1 cellular context compared by ENCODE assay signal in genomic region chr7:97130417-97131139, GRCh38.
TF ChIP-seq lines count a peak whose summit lies in the region.

No MANE protein-coding gene starts in this region.

TF ChIP-seq in K562, 482 proteins besides CTCF, POLR2A, EP300 and RAD21 (continued from another document):
- no peak for TF ChIP-seq THRA (IDR thresholded peaks at IDR 0.05)
- no peak for TF ChIP-seq MXI1 (IDR thresholded peaks at IDR 0.05; ENCODE audit: low read depth, low read length)
- TF ChIP-seq BHLHE40 (IDR thresholded peaks at IDR 0.05; ENCODE audit: low read length) = peak; percentile 82
- TF ChIP-seq ILF3 (IDR thresholded peaks at IDR 0.05; ENCODE audit: borderline replicate concordance) = no peak
- TF ChIP-seq RNF219 (CRISPR knock-in tag; IDR thresholded peaks at IDR 0.05) = no peak
- TF ChIP-seq MEIS2 (IDR thresholded peaks at IDR 0.05; ENCODE audit: partially characterized antibody) = no peak
- TF ChIP-seq SREBF1 (IDR thresholded peaks at IDR 0.05; ENCODE audit: borderline replicate concordance, low read depth, low read length) = no peak
- no peak for TF ChIP-seq MTA2 (IDR thresholded peaks at IDR 0.05; ENCODE audit: low read depth)
- no peak for TF ChIP-seq ZNF592 (IDR thresholded peaks at IDR 0.05)
- TF ChIP-seq TCFL5 (CRISPR knock-in tag; conservative IDR thresholded peaks at IDR 0.05) = no peak
- no peak for TF ChIP-seq ZNF398 (CRISPR knock-in tag; IDR thresholded peaks at IDR 0.05)
- no peak for TF ChIP-seq CEBPB (tag; IDR thresholded peaks at IDR 0.05)
- TF ChIP-seq STAT5A (IDR thresholded peaks at IDR 0.05; ENCODE audit: borderline replicate concordance, low read length) = no peak
- TF ChIP-seq CTCFL (IDR thresholded peaks at IDR 0.05; ENCODE audit: borderline replicate concordance, insufficient read depth, low read depth, low read length, poor library complexity, severe bottlenecking) = no peak
- no peak for TF ChIP-seq KDM5B (IDR thresholded peaks at IDR 0.05; ENCODE audit: insufficient replicate concordance, low read depth, low read length)
- no peak for TF ChIP-seq ZNF75A (CRISPR knock-in tag; IDR thresholded peaks at IDR 0.05)
TF ChIP-seq in K562: peak in this region for 29.
